1 cellular context compared by ENCODE assay signal in the genomic region with DNA sequence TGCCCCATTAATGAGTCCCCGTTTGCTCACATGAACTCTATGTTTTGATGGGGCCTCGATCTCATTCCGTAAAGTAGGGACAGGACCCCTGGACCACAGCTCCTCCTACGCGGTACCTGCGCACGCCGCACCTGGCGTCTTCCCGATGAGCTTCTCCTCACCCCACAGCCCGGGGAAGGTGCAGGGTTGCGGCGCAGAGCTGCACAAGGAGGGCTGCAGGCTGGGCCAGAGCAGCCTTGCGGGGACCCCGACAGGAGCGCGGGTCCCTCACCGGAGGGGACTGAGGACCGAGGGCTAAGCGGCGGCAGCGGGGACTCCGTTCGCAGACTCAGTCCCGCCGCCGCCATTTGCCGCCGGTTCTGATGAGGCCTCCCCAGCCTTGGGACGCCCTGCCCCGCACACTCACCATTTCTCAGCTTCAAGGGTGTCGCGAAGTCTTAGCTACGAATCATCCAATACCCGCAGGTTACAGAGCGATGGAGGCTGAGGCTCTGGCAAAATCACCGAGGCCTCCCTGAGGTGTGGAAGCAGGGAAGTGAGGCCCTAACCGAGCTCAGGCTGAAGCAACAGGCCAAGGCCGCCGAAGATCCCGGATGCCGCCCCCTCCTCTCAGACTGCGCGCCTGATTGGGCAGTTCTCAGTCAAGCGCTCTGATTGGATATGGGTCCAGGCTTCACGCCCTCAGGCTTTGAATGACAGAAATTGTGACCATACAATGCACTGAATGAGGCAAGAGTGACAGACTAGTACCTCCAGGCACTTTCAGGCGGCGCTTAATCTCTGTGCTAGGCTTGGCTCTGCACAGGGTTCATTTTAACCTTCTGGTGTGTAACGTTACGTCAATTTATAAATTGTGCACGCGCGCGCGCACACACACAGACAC.
TF ChIP-seq lines count a peak whose summit lies in the region.

No MANE protein-coding gene starts in this region.

TF ChIP-seq in HepG2, 621 proteins besides CTCF, POLR2A, EP300 and RAD21 (continued from another document and continues in another):
- TF ChIP-seq, protein P1, sequence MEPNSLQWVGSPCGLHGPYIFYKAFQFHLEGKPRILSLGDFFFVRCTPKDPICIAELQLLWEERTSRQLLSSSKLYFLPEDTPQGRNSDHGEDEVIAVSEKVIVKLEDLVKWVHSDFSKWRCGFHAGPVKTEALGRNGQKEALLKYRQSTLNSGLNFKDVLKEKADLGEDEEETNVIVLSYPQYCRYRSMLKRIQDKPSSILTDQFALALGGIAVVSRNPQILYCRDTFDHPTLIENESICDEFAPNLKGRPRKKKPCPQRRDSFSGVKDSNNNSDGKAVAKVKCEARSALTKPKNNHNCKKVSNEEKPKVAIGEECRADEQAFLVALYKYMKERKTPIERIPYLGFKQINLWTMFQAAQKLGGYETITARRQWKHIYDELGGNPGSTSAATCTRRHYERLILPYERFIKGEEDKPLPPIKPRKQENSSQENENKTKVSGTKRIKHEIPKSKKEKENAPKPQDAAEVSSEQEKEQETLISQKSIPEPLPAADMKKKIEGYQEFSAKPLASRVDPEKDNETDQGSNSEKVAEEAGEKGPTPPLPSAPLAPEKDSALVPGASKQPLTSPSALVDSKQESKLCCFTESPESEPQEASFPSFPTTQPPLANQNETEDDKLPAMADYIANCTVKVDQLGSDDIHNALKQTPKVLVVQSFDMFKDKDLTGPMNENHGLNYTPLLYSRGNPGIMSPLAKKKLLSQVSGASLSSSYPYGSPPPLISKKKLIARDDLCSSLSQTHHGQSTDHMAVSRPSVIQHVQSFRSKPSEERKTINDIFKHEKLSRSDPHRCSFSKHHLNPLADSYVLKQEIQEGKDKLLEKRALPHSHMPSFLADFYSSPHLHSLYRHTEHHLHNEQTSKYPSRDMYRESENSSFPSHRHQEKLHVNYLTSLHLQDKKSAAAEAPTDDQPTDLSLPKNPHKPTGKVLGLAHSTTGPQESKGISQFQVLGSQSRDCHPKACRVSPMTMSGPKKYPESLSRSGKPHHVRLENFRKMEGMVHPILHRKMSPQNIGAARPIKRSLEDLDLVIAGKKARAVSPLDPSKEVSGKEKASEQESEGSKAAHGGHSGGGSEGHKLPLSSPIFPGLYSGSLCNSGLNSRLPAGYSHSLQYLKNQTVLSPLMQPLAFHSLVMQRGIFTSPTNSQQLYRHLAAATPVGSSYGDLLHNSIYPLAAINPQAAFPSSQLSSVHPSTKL (CRISPR knock-in tag; IDR thresholded peaks at IDR 0.05): peak; percentile 53
- TF ChIP-seq ZNF570 (CRISPR knock-in tag; IDR thresholded peaks at IDR 0.05; ENCODE audit: borderline replicate concordance): no peak; the same call in 1 of the 2 replicates
- TF ChIP-seq ERF (CRISPR knock-in tag; IDR thresholded peaks at IDR 0.05): 0 out of 2 replicates have a peak, but pooled peaks have one; percentile 45
- TF ChIP-seq RORA (CRISPR knock-in tag; IDR thresholded peaks at IDR 0.05): no peak
- TF ChIP-seq YY1 (IDR thresholded peaks at IDR 0.05; ENCODE audit: insufficient read depth, insufficient replicate concordance, low read depth, low read length): peak; percentile 76
- peak; percentile 94 for TF ChIP-seq ZMYM4 (CRISPR knock-in tag; IDR thresholded peaks at IDR 0.05)
- TF ChIP-seq, protein P2, sequence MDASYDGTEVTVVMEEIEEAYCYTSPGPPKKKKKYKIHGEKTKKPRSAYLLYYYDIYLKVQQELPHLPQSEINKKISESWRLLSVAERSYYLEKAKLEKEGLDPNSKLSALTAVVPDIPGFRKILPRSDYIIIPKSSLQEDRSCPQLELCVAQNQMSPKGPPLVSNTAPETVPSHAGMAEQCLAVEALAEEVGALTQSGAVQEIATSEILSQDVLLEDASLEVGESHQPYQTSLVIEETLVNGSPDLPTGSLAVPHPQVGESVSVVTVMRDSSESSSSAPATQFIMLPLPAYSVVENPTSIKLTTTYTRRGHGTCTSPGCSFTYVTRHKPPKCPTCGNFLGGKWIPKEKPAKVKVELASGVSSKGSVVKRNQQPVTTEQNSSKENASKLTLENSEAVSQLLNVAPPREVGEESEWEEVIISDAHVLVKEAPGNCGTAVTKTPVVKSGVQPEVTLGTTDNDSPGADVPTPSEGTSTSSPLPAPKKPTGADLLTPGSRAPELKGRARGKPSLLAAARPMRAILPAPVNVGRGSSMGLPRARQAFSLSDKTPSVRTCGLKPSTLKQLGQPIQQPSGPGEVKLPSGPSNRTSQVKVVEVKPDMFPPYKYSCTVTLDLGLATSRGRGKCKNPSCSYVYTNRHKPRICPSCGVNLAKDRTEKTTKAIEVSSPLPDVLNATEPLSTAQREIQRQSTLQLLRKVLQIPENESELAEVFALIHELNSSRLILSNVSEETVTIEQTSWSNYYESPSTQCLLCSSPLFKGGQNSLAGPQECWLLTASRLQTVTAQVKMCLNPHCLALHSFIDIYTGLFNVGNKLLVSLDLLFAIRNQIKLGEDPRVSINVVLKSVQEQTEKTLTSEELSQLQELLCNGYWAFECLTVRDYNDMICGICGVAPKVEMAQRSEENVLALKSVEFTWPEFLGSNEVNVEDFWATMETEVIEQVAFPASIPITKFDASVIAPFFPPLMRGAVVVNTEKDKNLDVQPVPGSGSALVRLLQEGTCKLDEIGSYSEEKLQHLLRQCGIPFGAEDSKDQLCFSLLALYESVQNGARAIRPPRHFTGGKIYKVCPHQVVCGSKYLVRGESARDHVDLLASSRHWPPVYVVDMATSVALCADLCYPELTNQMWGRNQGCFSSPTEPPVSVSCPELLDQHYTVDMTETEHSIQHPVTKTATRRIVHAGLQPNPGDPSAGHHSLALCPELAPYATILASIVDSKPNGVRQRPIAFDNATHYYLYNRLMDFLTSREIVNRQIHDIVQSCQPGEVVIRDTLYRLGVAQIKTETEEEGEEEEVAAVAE (CRISPR knock-in tag; IDR thresholded peaks at IDR 0.05; ENCODE audit: borderline replicate concordance): no peak; the same call in 1 of the 2 replicates
- TF ChIP-seq STAG1 (CRISPR knock-in tag; IDR thresholded peaks at IDR 0.05): no peak
- no peak for TF ChIP-seq ZNF180 (CRISPR knock-in tag; IDR thresholded peaks at IDR 0.05; ENCODE audit: borderline replicate concordance, low read depth)
- TF ChIP-seq, protein P3, sequence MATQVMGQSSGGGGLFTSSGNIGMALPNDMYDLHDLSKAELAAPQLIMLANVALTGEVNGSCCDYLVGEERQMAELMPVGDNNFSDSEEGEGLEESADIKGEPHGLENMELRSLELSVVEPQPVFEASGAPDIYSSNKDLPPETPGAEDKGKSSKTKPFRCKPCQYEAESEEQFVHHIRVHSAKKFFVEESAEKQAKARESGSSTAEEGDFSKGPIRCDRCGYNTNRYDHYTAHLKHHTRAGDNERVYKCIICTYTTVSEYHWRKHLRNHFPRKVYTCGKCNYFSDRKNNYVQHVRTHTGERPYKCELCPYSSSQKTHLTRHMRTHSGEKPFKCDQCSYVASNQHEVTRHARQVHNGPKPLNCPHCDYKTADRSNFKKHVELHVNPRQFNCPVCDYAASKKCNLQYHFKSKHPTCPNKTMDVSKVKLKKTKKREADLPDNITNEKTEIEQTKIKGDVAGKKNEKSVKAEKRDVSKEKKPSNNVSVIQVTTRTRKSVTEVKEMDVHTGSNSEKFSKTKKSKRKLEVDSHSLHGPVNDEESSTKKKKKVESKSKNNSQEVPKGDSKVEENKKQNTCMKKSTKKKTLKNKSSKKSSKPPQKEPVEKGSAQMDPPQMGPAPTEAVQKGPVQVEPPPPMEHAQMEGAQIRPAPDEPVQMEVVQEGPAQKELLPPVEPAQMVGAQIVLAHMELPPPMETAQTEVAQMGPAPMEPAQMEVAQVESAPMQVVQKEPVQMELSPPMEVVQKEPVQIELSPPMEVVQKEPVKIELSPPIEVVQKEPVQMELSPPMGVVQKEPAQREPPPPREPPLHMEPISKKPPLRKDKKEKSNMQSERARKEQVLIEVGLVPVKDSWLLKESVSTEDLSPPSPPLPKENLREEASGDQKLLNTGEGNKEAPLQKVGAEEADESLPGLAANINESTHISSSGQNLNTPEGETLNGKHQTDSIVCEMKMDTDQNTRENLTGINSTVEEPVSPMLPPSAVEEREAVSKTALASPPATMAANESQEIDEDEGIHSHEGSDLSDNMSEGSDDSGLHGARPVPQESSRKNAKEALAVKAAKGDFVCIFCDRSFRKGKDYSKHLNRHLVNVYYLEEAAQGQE (IDR thresholded peaks at IDR 0.05; ENCODE audit: borderline replicate concordance in 1 of 2, low read depth in 1 of 2, low read length in 2 of 2): no peak; a peak in 1 of 4 replicates
- 0 out of 2 replicates have a peak, but pooled peaks have one; percentile 31 for TF ChIP-seq ZNF160 (CRISPR knock-in tag; IDR thresholded peaks at IDR 0.05)
- TF ChIP-seq, protein P4, sequence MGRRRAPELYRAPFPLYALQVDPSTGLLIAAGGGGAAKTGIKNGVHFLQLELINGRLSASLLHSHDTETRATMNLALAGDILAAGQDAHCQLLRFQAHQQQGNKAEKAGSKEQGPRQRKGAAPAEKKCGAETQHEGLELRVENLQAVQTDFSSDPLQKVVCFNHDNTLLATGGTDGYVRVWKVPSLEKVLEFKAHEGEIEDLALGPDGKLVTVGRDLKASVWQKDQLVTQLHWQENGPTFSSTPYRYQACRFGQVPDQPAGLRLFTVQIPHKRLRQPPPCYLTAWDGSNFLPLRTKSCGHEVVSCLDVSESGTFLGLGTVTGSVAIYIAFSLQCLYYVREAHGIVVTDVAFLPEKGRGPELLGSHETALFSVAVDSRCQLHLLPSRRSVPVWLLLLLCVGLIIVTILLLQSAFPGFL (CRISPR knock-in tag; IDR thresholded peaks at IDR 0.05): no peak
- peak; percentile 98 for TF ChIP-seq KDM2A (CRISPR knock-in tag; IDR thresholded peaks at IDR 0.05; ENCODE audit: borderline replicate concordance, low read depth)
- TF ChIP-seq ZNF841 (CRISPR knock-in tag; IDR thresholded peaks at IDR 0.05; ENCODE audit: borderline replicate concordance): no peak
- TF ChIP-seq, protein P5, sequence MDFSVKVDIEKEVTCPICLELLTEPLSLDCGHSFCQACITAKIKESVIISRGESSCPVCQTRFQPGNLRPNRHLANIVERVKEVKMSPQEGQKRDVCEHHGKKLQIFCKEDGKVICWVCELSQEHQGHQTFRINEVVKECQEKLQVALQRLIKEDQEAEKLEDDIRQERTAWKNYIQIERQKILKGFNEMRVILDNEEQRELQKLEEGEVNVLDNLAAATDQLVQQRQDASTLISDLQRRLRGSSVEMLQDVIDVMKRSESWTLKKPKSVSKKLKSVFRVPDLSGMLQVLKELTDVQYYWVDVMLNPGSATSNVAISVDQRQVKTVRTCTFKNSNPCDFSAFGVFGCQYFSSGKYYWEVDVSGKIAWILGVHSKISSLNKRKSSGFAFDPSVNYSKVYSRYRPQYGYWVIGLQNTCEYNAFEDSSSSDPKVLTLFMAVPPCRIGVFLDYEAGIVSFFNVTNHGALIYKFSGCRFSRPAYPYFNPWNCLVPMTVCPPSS (IDR thresholded peaks at IDR 0.05): no peak
- peak; percentile 79; the same call in 1 of the 2 replicates for TF ChIP-seq KLF6 (CRISPR knock-in tag; IDR thresholded peaks at IDR 0.05)
- no peak for TF ChIP-seq ZNF143 (CRISPR knock-in tag; IDR thresholded peaks at IDR 0.05)
- no peak for TF ChIP-seq ZNF816 (CRISPR knock-in tag; IDR thresholded peaks at IDR 0.05; ENCODE audit: borderline replicate concordance)
- TF ChIP-seq LCORL (IDR thresholded peaks at IDR 0.05): peak; percentile 86
- 0 out of 2 replicates have a peak, but pooled peaks have one; percentile 37 for TF ChIP-seq LCORL (CRISPR knock-in tag; IDR thresholded peaks at IDR 0.05)
- TF ChIP-seq ZSCAN9 (CRISPR knock-in tag; IDR thresholded peaks at IDR 0.05; ENCODE audit: borderline replicate concordance): peak; percentile 67; the same call in 1 of the 2 replicates
- TF ChIP-seq ZSCAN25 (CRISPR knock-in tag; IDR thresholded peaks at IDR 0.05): no peak
- TF ChIP-seq ZNF773 (CRISPR knock-in tag; IDR thresholded peaks at IDR 0.05; ENCODE audit: borderline replicate concordance): peak; percentile 62; the same call in 1 of the 2 replicates
- TF ChIP-seq, protein P6, sequence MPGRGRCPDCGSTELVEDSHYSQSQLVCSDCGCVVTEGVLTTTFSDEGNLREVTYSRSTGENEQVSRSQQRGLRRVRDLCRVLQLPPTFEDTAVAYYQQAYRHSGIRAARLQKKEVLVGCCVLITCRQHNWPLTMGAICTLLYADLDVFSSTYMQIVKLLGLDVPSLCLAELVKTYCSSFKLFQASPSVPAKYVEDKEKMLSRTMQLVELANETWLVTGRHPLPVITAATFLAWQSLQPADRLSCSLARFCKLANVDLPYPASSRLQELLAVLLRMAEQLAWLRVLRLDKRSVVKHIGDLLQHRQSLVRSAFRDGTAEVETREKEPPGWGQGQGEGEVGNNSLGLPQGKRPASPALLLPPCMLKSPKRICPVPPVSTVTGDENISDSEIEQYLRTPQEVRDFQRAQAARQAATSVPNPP (CRISPR knock-in tag; IDR thresholded peaks at IDR 0.05): no peak
- TF ChIP-seq, protein P7, sequence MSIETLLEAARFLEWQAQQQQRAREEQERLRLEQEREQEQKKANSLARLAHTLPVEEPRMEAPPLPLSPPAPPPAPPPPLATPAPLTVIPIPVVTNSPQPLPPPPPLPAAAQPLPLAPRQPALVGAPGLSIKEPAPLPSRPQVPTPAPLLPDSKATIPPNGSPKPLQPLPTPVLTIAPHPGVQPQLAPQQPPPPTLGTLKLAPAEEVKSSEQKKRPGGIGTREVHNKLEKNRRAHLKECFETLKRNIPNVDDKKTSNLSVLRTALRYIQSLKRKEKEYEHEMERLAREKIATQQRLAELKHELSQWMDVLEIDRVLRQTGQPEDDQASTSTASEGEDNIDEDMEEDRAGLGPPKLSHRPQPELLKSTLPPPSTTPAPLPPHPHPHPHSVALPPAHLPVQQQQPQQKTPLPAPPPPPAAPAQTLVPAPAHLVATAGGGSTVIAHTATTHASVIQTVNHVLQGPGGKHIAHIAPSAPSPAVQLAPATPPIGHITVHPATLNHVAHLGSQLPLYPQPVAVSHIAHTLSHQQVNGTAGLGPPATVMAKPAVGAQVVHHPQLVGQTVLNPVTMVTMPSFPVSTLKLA (IDR thresholded peaks at IDR 0.05): no peak
- TF ChIP-seq FOSL1 (CRISPR knock-in tag; IDR thresholded peaks at IDR 0.05; ENCODE audit: borderline replicate concordance): 0 out of 2 replicates have a peak, but pooled peaks have one; percentile 7
- TF ChIP-seq SATB2 (CRISPR knock-in tag; IDR thresholded peaks at IDR 0.05): 0 out of 2 replicates have a peak, but pooled peaks have one; percentile 21
- TF ChIP-seq ZNF724P (CRISPR knock-in tag; IDR thresholded peaks at IDR 0.05; ENCODE audit: borderline replicate concordance): peak; percentile 72; the same call in 1 of the 2 replicates
- TF ChIP-seq, protein P8, sequence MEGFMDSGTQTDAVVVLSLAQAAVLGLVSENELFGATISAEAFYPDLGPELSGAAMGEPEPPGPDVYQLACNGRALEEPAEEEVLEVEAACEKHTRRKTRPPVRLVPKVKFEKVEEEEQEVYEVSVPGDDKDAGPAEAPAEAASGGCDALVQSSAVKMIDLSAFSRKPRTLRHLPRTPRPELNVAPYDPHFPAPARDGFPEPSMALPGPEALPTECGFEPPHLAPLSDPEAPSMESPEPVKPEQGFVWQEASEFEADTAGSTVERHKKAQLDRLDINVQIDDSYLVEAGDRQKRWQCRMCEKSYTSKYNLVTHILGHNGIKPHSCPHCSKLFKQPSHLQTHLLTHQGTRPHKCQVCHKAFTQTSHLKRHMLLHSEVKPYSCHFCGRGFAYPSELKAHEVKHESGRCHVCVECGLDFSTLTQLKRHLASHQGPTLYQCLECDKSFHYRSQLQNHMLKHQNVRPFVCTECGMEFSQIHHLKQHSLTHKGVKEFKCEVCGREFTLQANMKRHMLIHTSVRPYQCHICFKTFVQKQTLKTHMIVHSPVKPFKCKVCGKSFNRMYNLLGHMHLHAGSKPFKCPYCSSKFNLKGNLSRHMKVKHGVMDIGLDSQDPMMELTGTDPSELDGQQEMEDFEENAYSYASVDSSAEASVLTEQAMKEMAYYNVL (CRISPR knock-in tag; IDR thresholded peaks at IDR 0.05; ENCODE audit: borderline replicate concordance): peak; percentile 65; the same call in 1 of the 2 replicates
- peak; percentile 94 for TF ChIP-seq YEATS2 (CRISPR knock-in tag; IDR thresholded peaks at IDR 0.05; ENCODE audit: borderline replicate concordance)
